ENCODE assay signal across 8 cellular contexts in the genomic region with DNA sequence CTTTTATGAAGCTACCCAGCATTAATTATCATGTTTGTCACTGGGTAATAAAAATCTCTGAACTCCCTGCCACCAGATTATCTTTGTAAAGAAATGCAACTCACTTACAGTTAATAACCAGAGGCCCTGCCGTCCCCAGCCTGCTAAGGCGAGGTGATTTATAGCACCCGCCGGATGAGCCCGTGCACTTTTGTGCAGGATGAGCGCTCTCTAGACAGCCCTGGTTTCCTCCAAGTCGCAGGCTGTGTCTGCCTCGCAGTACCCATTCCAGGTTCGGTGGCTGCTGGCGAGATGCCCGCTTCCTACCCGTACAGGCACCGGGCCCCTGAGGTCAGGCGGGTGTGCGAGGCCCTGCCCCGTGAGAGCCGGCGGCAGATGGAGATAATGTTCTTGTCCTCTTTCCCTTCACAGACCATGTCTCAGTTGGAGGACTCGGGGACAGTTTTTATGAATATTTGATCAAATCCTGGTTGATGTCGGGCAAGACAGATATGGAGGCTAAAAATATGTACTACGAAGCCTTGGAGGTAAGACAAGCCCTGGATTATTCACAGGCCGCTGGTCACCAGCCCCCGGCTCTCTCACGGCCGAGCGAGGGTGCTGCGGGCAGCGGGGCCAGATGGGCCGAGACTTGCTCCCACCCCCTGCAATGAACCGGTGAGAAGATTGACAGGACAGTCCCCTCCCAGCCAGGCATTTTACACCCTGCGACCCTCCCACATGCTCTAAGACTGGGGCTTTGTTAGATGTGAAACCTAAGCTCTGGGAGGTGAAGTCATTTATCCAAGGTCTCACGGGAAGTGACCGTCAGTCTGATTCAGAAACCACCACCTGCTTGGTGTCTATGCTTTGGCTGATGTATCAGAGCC. TPM values are rescaled to one million over a fixed set of nuclear protein-coding genes. Genes with fewer than 3 reads are reported as not detected.
A peak's percentile ranks its signal among the peaks of the same experiment; 100 is the strongest.
DNase-seq lines count a peak whose midpoint lies in the region; ATAC-seq and TF ChIP-seq lines count a peak whose summit lies in the region.

No MANE protein-coding gene starts in this region.

- DNase-seq in NOMO-1 (lab: John Stamatoyannopoulos, UW; ENCODE audit: unreplicated experiment in 2 of 2) (peak; percentile 91), endodermal cell (peak; percentile 80), renal cortical epithelial cell (ENCODE audit: low read depth) (peak; percentile 72), natural killer cell (no peak)
- no peak for DNase-seq in activated CD8-positive, alpha-beta memory T cell treated with anti-CD3 and anti-CD28 coated beads for 24 hours

- no peaks in the 10 kb centered on the region for H3K36me3 ChIP-seq in endodermal cell (ENCODE audit: control insufficient read depth, insufficient read depth, low read length)

- TF ChIP-seq CTCF in endodermal cell (conservative IDR thresholded peaks at IDR 0.05) (no peak), natural killer cell (IDR thresholded peaks at IDR 0.05) (no peak)

- no peaks in the 10 kb centered on the region for H3K9me3 ChIP-seq in endodermal cell (ENCODE audit: control insufficient read depth, low read length)

- H3K4me1 Mint-ChIP-seq in endodermal cell (peaks cover 43% of the 10 kb centered on the region), natural killer cell (peaks cover 19 to 30% of the 10 kb centered on the region in 2 donors)

- H3K4me3 ChIP-seq in endodermal cell (ENCODE audit: low read length), result no peak overlapping the region

- 82 to 85% methylated on average over 23 to 33 of the region's 33 CpGs for WGBS in endodermal cell (ENCODE audit: insufficient coverage in 1 of 2, insufficient read length in 1 of 2), 2 experiments

- H3K27ac Mint-ChIP-seq in endodermal cell (peak overlapping the region; percentile 77), natural killer cell (no peak overlapping the region)

- H3K4me1 ChIP-seq in endodermal cell (ENCODE audit: control insufficient read depth, insufficient read depth, low read length), result peaks cover 9% of the 10 kb centered on the region

- no peak overlapping the region for H3K9ac ChIP-seq in endodermal cell (ENCODE audit: extremely low read depth, low read length, poor library complexity, severe bottlenecking)

- intact Hi-C loops in natural killer cell (cut with micrococcal nuclease), result loop anchor here (10.0 kb wide), 1 partner anchor 227 kb away; the partner anchor contains the start of gene LDLRAP1

- H3K27ac ChIP-seq in endodermal cell (ENCODE audit: low read depth, low read length), result peak overlapping the region; percentile 90

- no peaks in the 10 kb centered on the region for H3K36me3 Mint-ChIP-seq in endodermal cell (ENCODE audit: low read depth)
- no peaks in the 10 kb centered on the region for H3K36me3 Mint-ChIP-seq in natural killer cell

- ATAC-seq in GM19463 (IDR thresholded peaks at IDR 0.05; ENCODE audit: unreplicated experiment) (peak; percentile 44), GM18511 (IDR thresholded peaks at IDR 0.05; ENCODE audit: unreplicated experiment) (no peak), natural killer cell (no peak), GM21717 (IDR thresholded peaks at IDR 0.05; ENCODE audit: unreplicated experiment) (no peak)

- H3K27me3 ChIP-seq in endodermal cell (ENCODE audit: control insufficient read depth, insufficient read depth, low read length, poor library complexity, severe bottlenecking), result no peaks in the 10 kb centered on the region

- H3K27me3 Mint-ChIP-seq in endodermal cell (ENCODE audit: insufficient read depth), result no peaks in the 10 kb centered on the region
- H3K27me3 Mint-ChIP-seq in natural killer cell (ENCODE audit: low read depth in 2 of 2), result peaks cover 9 to 12% of the 10 kb centered on the region in 2 donors

- H3K4me3 Mint-ChIP-seq in endodermal cell, result no peak overlapping the region
- H3K4me3 Mint-ChIP-seq in natural killer cell, result no peak overlapping the region

- H3K9me3 Mint-ChIP-seq in endodermal cell, result no peaks in the 10 kb centered on the region
- H3K9me3 Mint-ChIP-seq in natural killer cell, result no peaks in the 10 kb centered on the region

RNA-seq across cellular contexts. Expression of gene SELENON, which starts 28.5 kb away (rescaled TPM):
- total RNA-seq in endodermal cell (10 to 100 TPM; 91.2 to 93.3 TPM), renal cortical epithelial cell (7.3 and 38.9 TPM in 2 replicates), natural killer cell (10 to 100 TPM in 2 of 3 donors, 1 to 10 TPM in 1; 9.7 to 16.4 (median 11.1) TPM)
- 127 TPM for polyA plus RNA-seq in endodermal cell (2013, experiment 1 of 2)
- 114 TPM for polyA plus RNA-seq in endodermal cell (2013, experiment 2 of 2)

RNA-seq across cellular contexts. Expression of gene MTFR1L, which starts 48.3 kb away (rescaled TPM):
- total RNA-seq in endodermal cell, result 10 to 100 TPM; 31.6 to 36.2 TPM
- 55.7 TPM for polyA plus RNA-seq in endodermal cell (2013, experiment 1 of 2)
- 50.5 TPM for polyA plus RNA-seq in endodermal cell (2013, experiment 2 of 2)
- 20.1 and 40.1 TPM in 2 replicates for total RNA-seq in renal cortical epithelial cell
- 10 to 100 TPM; 33.4 to 39.0 (median 39.0) TPM for total RNA-seq in natural killer cell

Comparison
In these comparisons a context has a peak if more than half of its experiments do, and no peak if none do; other contexts are left out.
1. DNase-seq: peak in NOMO-1 (2 of 2), endodermal cell (single experiment) and renal cortical epithelial cell (single experiment); none in natural killer cell (single experiment) and activated CD8-positive, alpha-beta memory T cell treated with anti-CD3 and anti-CD28 coated beads for 24 hours (single experiment).